In genomic region chr7:99559276-99559915, GRCh38 we compare ENCODE assay signal across 8 cellular contexts. TPM values are rescaled to one million over a fixed set of nuclear protein-coding genes. Genes with fewer than 3 reads are reported as not detected.
DNase-seq lines count a peak whose midpoint lies in the region; ATAC-seq and TF ChIP-seq lines count a peak whose summit lies in the region.

No MANE protein-coding gene starts in this region.

- intact Hi-C loops in left ventricle myocardium inferior (cut with micrococcal nuclease): no loop called here
- intact Hi-C loops in Right ventricle myocardium inferior (cut with DNase I): no loop called here
- intact Hi-C loops in body of pancreas (cut with DNase I): no loop called here

- no peak for DNase-seq in left ventricle myocardium inferior
- no peak for DNase-seq in Right ventricle myocardium inferior (ENCODE audit: missing footprints)
- DNase-seq in body of pancreas: no peak
- no peak for DNase-seq in lung (ENCODE audit: low spot score)
- DNase-seq in NCI-H345 (lab: John Stamatoyannopoulos, UW): no peak
- DNase-seq in effector CD4-positive, alpha-beta T cell: no peak

- H3K27ac ChIP-seq in left ventricle myocardium inferior (replicated peaks): peak overlapping the region; percentile 99
- peak overlapping the region; percentile 93 to 98 (median 98) for H3K27ac ChIP-seq in body of pancreas
- peak overlapping the region; percentile 94 for H3K27ac ChIP-seq in lung (ENCODE audit: low read depth in 1 of 2, low read length in 1 of 2)
- H3K27ac ChIP-seq in urinary bladder (ENCODE audit: low read depth): peak overlapping the region; percentile 97

- TF ChIP-seq POLR2A in body of pancreas (IDR thresholded peaks at IDR 0.05): no peak

- no peak for ATAC-seq in Right ventricle myocardium inferior
- ATAC-seq in body of pancreas: no peak
- ATAC-seq in lung (ENCODE audit: insufficient read depth, low FRiP score): no peak
- no peak for ATAC-seq in GM18511 (IDR thresholded peaks at IDR 0.05; ENCODE audit: unreplicated experiment)

- H3K4me3 ChIP-seq in left ventricle myocardium inferior (peak overlapping the region; percentile 98), body of pancreas (peak overlapping the region; percentile 86), lung (peak overlapping the region; percentile 57), urinary bladder (ENCODE audit: low read depth, low read length) (peak overlapping the region; percentile 87)

- peaks cover 57% of the 10 kb centered on the region for H3K36me3 ChIP-seq in left ventricle myocardium inferior
- H3K36me3 ChIP-seq in body of pancreas (replicated peaks in 1 of 2; ENCODE audit: insufficient read depth in 1 of 2, low read depth in 2 of 2): peaks cover 0 to 24% of the 10 kb centered on the region in 2 donors
- H3K36me3 ChIP-seq in lung (ENCODE audit: control insufficient read depth in 2 of 2, insufficient read depth in 2 of 2, low read length in 2 of 2): peaks cover 23 to 29% of the 10 kb centered on the region in 2 donors
- H3K36me3 ChIP-seq in urinary bladder (ENCODE audit: insufficient read depth): peaks cover 4% of the 10 kb centered on the region

- no peak for TF ChIP-seq CTCF in left ventricle myocardium inferior (IDR thresholded peaks at IDR 0.05; ENCODE audit: borderline replicate concordance)
- no peak for TF ChIP-seq CTCF in body of pancreas (IDR thresholded peaks at IDR 0.05)
- TF ChIP-seq CTCF in lung (IDR thresholded peaks at IDR 0.05; ENCODE audit: control extremely low read depth, extremely low read depth): no peak

- H3K27me3 ChIP-seq in left ventricle myocardium inferior (ENCODE audit: low read depth) (no peaks in the 10 kb centered on the region), body of pancreas (no peaks in the 10 kb centered on the region), lung (ENCODE audit: control insufficient read depth, insufficient read depth) (no peaks in the 10 kb centered on the region)

- peaks cover 61% of the 10 kb centered on the region for H3K4me1 ChIP-seq in left ventricle myocardium inferior
- peaks cover 26% of the 10 kb centered on the region for H3K4me1 ChIP-seq in body of pancreas
- H3K4me1 ChIP-seq in lung (ENCODE audit: control insufficient read depth in 2 of 2, insufficient read depth in 2 of 2, low read length in 2 of 2): peaks cover 9 to 13% of the 10 kb centered on the region in 2 donors
- peaks cover 2% of the 10 kb centered on the region for H3K4me1 ChIP-seq in urinary bladder (ENCODE audit: insufficient read depth)

- WGBS in body of pancreas, 2 donors: 17 to 24% methylated on average over 21 to 24 of the region's 24 CpGs
- WGBS in lung, 2 donors: 29 to 41% methylated on average over 24 of the region's 24 CpGs
- 29% methylated on average over 24 of the region's 24 CpGs for WGBS in urinary bladder

- H3K9me3 ChIP-seq in left ventricle myocardium inferior (replicated peaks): no peaks in the 10 kb centered on the region
- no peaks in the 10 kb centered on the region for H3K9me3 ChIP-seq in body of pancreas
- no peaks in the 10 kb centered on the region for H3K9me3 ChIP-seq in lung (ENCODE audit: control insufficient read depth in 2 of 2, insufficient read depth in 1 of 2, low read length in 1 of 2)

RNA-seq across cellular contexts. Expression of gene ZNF655, which starts 1.0 kb away (rescaled TPM):
- total RNA-seq in left ventricle myocardium inferior (26.1 TPM), Right ventricle myocardium inferior (28.3 TPM), body of pancreas (10 to 100 TPM; 73.5 to 86.4 TPM), lung (100 to 1,000 TPM in 1 of 2 donors, 10 to 100 TPM in 1; 72.3 to 138 TPM), urinary bladder (127 TPM)
- polyA plus RNA-seq in lung (10 to 100 TPM; 41.3 to 50.1 TPM), urinary bladder (52.0 TPM)

RNA-seq across cellular contexts. Expression of gene FAM200A, which starts 7.5 kb away (rescaled TPM):
- total RNA-seq in left ventricle myocardium inferior (6.4 TPM), Right ventricle myocardium inferior (6.8 TPM), body of pancreas (1 to 10 TPM; 3.9 to 7.3 TPM), lung (10 to 100 TPM in 1 of 2 donors, 1 to 10 TPM in 1; 4.8 to 10.1 TPM), urinary bladder (14.8 TPM)
- polyA plus RNA-seq in lung (1 to 10 TPM; 2.7 to 5.4 TPM), urinary bladder (4.4 TPM)

RNA-seq across cellular contexts. Expression of gene TMEM225B, which starts 38.7 kb away (rescaled TPM):
- total RNA-seq in left ventricle myocardium inferior (not detected), Right ventricle myocardium inferior (not detected), body of pancreas (under 1 TPM in 1 of 2 donors, not detected in 1; 0.52 TPM), lung (1 to 10 TPM in 1 of 2 donors, under 1 TPM in 1; 0.31 to 1.4 TPM), urinary bladder (1.1 TPM)
- polyA plus RNA-seq in lung (1 to 10 TPM in 1 of 2 donors, under 1 TPM in 1; 0.49 to 1.0 TPM), urinary bladder (1.1 TPM)

RNA-seq across cellular contexts. Expression of gene ZKSCAN5, which starts 54.9 kb away (rescaled TPM):
- total RNA-seq in left ventricle myocardium inferior (6.0 TPM), Right ventricle myocardium inferior (6.7 TPM), body of pancreas (1 to 10 TPM; 3.3 to 4.7 TPM), lung (1 to 10 TPM; 8.4 to 9.7 TPM), urinary bladder (14.6 TPM)
- polyA plus RNA-seq in lung (1 to 10 TPM; 3.1 to 4.0 TPM), urinary bladder (6.7 TPM)

RNA-seq across cellular contexts. Expression of gene ZSCAN25, which starts 57.4 kb away (rescaled TPM):
- total RNA-seq in left ventricle myocardium inferior: 9.0 TPM
- total RNA-seq in Right ventricle myocardium inferior: 8.1 TPM
- 10 to 100 TPM; 12.7 to 25.7 TPM for total RNA-seq in body of pancreas
- 10 to 100 TPM; 22.0 to 24.0 TPM for total RNA-seq in lung
- polyA plus RNA-seq in lung: 1 to 10 TPM; 5.7 to 6.2 TPM
- total RNA-seq in urinary bladder: 12.7 TPM
- 7.9 TPM for polyA plus RNA-seq in urinary bladder
